4 cellular contexts compared by ENCODE assay signal in genomic region chr12:90443466-90443865, GRCh38.
TF ChIP-seq lines count a peak whose summit lies in the region.

No MANE protein-coding gene starts in this region.

TF ChIP-seq in A549, 52 proteins besides CTCF, POLR2A, EP300 and RAD21:
- peak; percentile 72 for TF ChIP-seq MAFK (IDR thresholded peaks at IDR 0.05; ENCODE audit: partially characterized antibody)

TF ChIP-seq in IMR-90, 13 proteins besides CTCF, POLR2A, EP300 and RAD21:
- 0 out of 2 replicates have a peak, but pooled peaks have one; percentile 5 for TF ChIP-seq MAFK (IDR thresholded peaks at IDR 0.05; ENCODE audit: low read depth, low read length)

TF ChIP-seq in K562, 482 proteins besides CTCF, POLR2A, EP300 and RAD21:
- peak; percentile 14 for TF ChIP-seq NFYB (IDR thresholded peaks at IDR 0.05; ENCODE audit: extremely low read depth, insufficient read length)

TF ChIP-seq in HepG2, 621 proteins besides CTCF, POLR2A, EP300 and RAD21:
- TF ChIP-seq MAFK (conservative IDR thresholded peaks at IDR 0.05 in 1 of 2, IDR thresholded peaks at IDR 0.05 in 1 of 2; ENCODE audit: low read length in 2 of 2) = peak in 1 of 2 experiments; percentile 63; a peak in 3 of 4 replicates
- 0 out of 2 replicates have a peak, but pooled peaks have one; percentile 40 for TF ChIP-seq MAFF (IDR thresholded peaks at IDR 0.05; ENCODE audit: low read depth, low read length)
TF ChIP-seq in HepG2: peak in this region for 2; not testable (repeated sequence) for 619.
